Comparison of ENCODE assay signal across 9 cellular contexts in genomic region chr20:45306431-45306982, GRCh38. TPM values are rescaled to one million over a fixed set of nuclear protein-coding genes. Genes with fewer than 3 reads are reported as not detected.
DNase-seq lines count a peak whose midpoint lies in the region; FAIRE-seq and TF ChIP-seq lines count a peak whose summit lies in the region.
"Had no signal": no experiment of that assay in that cellular context is flagged by ENCODE, and none has a peak within 500 bp of the region (broad histone marks: within the 10 kb centered on the region; RNA-seq: fewer than 3 reads in every experiment).

RBPJL (plus strand) TSS chr20:45306840; CDS start chr20:45306923, 83 bp downstream.

- TF ChIP-seq CTCF in H1 (IDR thresholded peaks at IDR 0.05; ENCODE audit: control extremely low read depth in 1 of 3, insufficient read depth in 1 of 3, low read depth in 1 of 3, low read length in 3 of 3) (peak; percentile 90 to 95 (median 93)), prostate gland (IDR thresholded peaks at IDR 0.05) (peak; percentile 36 to 63 (median 54))

- DNase-seq in GM23248 (peak; percentile 37), H1 (ENCODE audit: low read depth in 1 of 2, low spot score in 2 of 2) (peak in 1 of 2 experiments; percentile 91), prostate gland (ENCODE audit: low spot score) (no peak), NCI-H345 (lab: John Stamatoyannopoulos, UW) (no peak), SHP77 (lab: John Stamatoyannopoulos, UW) (no peak), NCI-H1694 treated with DMSO at 0.1 percent for 48 hours (lab: John Stamatoyannopoulos, UW) (no peak), superior temporal gyrus (ENCODE audit: extremely low spot score) (no peak)
- DNase-seq in activated CD4-positive, CD25-positive, alpha-beta regulatory T cell (lab: John Stamatoyannopoulos, UW) = peak; percentile 10 to 18 (median 15)

- peaks cover 14% of the 10 kb centered on the region for H3K27me3 ChIP-seq in GM23248 (replicated peaks; ENCODE audit: insufficient read depth)
- H3K27me3 ChIP-seq in H1 (replicated peaks in 1 of 4; ENCODE audit: control insufficient read depth in 3 of 4, extremely low read depth in 1 of 4, insufficient read depth in 3 of 4, low read length in 3 of 4) = peaks cover 0 to 9% (median 2%) of the 10 kb centered on the region in 4 experiments; a peak in 5 of 7 replicates
- H3K27me3 ChIP-seq in prostate gland (replicated peaks; ENCODE audit: insufficient read depth) = peaks cover 11% of the 10 kb centered on the region

- H3K9me2 ChIP-seq in GM23248 (ENCODE audit: insufficient read depth) = no peaks in the 10 kb centered on the region

- peak within 1 kb of the TSS; percentile 71 for H3K18ac ChIP-seq in H1 (ENCODE audit: extremely low read depth, low read length)

- H3K23ac ChIP-seq in H1 (ENCODE audit: insufficient read length) = no peak within 1 kb of the TSS

- in situ Hi-C loops in GM23248 (cut with MboI) = loop anchor here (10.0 kb wide), 1 partner anchor 468 kb away; no protein-coding TSS in a partner anchor

- H3K4ac ChIP-seq in H1 (replicated peaks; ENCODE audit: insufficient read length, low read depth, low read length) = no peak within 1 kb of the TSS

- H3K9ac ChIP-seq in GM23248 = no peak within 1 kb of the TSS
- no peak within 1 kb of the TSS for H3K9ac ChIP-seq in H1 (replicated peaks in 1 of 4; ENCODE audit: extremely low read depth in 1 of 4, low read depth in 3 of 4, low read length in 3 of 4)

- H4K5ac ChIP-seq in H1 (ENCODE audit: insufficient read length, low read depth, low read length) = no peak within 1 kb of the TSS

- H3F3A ChIP-seq in GM23248 (ENCODE audit: insufficient read depth) = no peaks in the 10 kb centered on the region

- TF ChIP-seq POLR2A in H1 (IDR thresholded peaks at IDR 0.05; ENCODE audit: control extremely low read depth in 1 of 2, low read depth in 2 of 2, low read length in 2 of 2) = no peak
- TF ChIP-seq POLR2A in prostate gland (IDR thresholded peaks at IDR 0.05) = no peak

- CTCF ChIA-PET in H1 (lab: Charles Lee; ENCODE audit: partially characterized antibody) = interaction anchor here (1.0 to 6.2 kb wide), 6 partner anchors 8 to 194 kb away, joined by 3 to 104 read pairs (median 8); no protein-coding TSS in a partner anchor

- peak in 1 of 2 experiments; percentile 39; a peak in 3 of 4 replicates for TF ChIP-seq RAD21 in H1 (IDR thresholded peaks at IDR 0.05 in 1 of 2, conservative IDR thresholded peaks at IDR 0.05 in 1 of 2; ENCODE audit: low read depth in 2 of 2, low read length in 2 of 2)

- peak in 1 of 2 experiments; percentile 32; a peak in 1 of 3 replicates for TF ChIP-seq EP300 in H1 (IDR thresholded peaks at IDR 0.05; ENCODE audit: borderline replicate concordance in 1 of 2, low read depth in 2 of 2, low read length in 2 of 2)

- H2AK5ac ChIP-seq in H1 (ENCODE audit: low read depth, low read length) = no peak within 1 kb of the TSS

- no peak within 1 kb of the TSS for H2BK20ac ChIP-seq in H1 (ENCODE audit: low read length)

- H3K56ac ChIP-seq in H1 (replicated peaks; ENCODE audit: insufficient read length, low read depth, low read length) = no peak within 1 kb of the TSS

- H4K8ac ChIP-seq in H1 (ENCODE audit: extremely low read depth, insufficient read depth, low read length) = peak within 1 kb of the TSS; percentile 81; the same call in 1 of the 2 replicates

- FAIRE-seq in H1 (lab: Jason Lieb, UNC) = no peak

- H3K14ac ChIP-seq in H1 (ENCODE audit: insufficient read length) = no peak within 1 kb of the TSS

- no peak within 1 kb of the TSS; the same call in 1 of the 2 replicates for H2BK12ac ChIP-seq in H1 (ENCODE audit: low read depth, low read length)

- H3K9me3 ChIP-seq in GM23248 (ENCODE audit: low read depth) (no peaks in the 10 kb centered on the region), H1 (ENCODE audit: insufficient read depth in 2 of 2, low read depth in 1 of 2, low read length in 1 of 2) (no peaks in the 10 kb centered on the region), prostate gland (no peaks in the 10 kb centered on the region)

- no peaks in the 10 kb centered on the region for H3K36me3 ChIP-seq in GM23248 (ENCODE audit: low read depth)
- no peaks in the 10 kb centered on the region for H3K36me3 ChIP-seq in H1 (ENCODE audit: control insufficient read depth in 2 of 4, insufficient read depth in 4 of 4, low read length in 3 of 4)
- no peaks in the 10 kb centered on the region for H3K36me3 ChIP-seq in prostate gland

- peak within 1 kb of the TSS; percentile 58 for H4K91ac ChIP-seq in H1 (replicated peaks; ENCODE audit: insufficient read length, low read length)

- H3K79me2 ChIP-seq in GM23248 (ENCODE audit: insufficient read depth) = no peaks in the 10 kb centered on the region
- H3K79me2 ChIP-seq in H1 (ENCODE audit: control insufficient read depth in 1 of 2, insufficient read depth in 2 of 2, low read length in 2 of 2) = no peaks in the 10 kb centered on the region

- 18 to 35% methylated on average over 29 to 31 of the region's 41 CpGs for WGBS in GM23248 (ENCODE audit: low coverage in 1 of 2, low lambda C conversion rate in 2 of 2, missing lambda C conversion rate in 2 of 2), 2 experiments
- WGBS in H1 (ENCODE audit: extremely low coverage in 1 of 2, insufficient coverage in 1 of 2, insufficient read length in 1 of 2, insufficient replicate concordance in 2 of 2, low coverage in 1 of 2, low lambda C conversion rate in 2 of 2, missing lambda C conversion rate in 1 of 2), 2 experiments = 54% methylated on average over 22 of the region's 41 CpGs; no CpG with 5 or more reads in 1 of the 2 experiments
- WGBS in prostate gland = 21% methylated on average over 17 of the region's 41 CpGs

- POLR2A ChIA-PET in H1 (lab: Charles Lee; ENCODE audit: partially characterized antibody) = no interaction called here

- no peaks in the 10 kb centered on the region for H3K79me1 ChIP-seq in H1 (ENCODE audit: low read depth, low read length)

- no peaks in the 10 kb centered on the region; the same call in 1 of the 2 replicates for H3K23me2 ChIP-seq in H1 (ENCODE audit: low read depth, low read length)

- H2BK120ac ChIP-seq in H1 (replicated peaks; ENCODE audit: low read depth, low read length) = no peak within 1 kb of the TSS

- no peaks in the 10 kb centered on the region for H4K20me1 ChIP-seq in GM23248 (ENCODE audit: insufficient read depth)
- peaks cover 0 to 1% of the 10 kb centered on the region in 2 experiments for H4K20me1 ChIP-seq in H1 (replicated peaks in 1 of 2; ENCODE audit: control insufficient read depth in 1 of 2, insufficient read depth in 2 of 2, low read length in 2 of 2)

- no peak within 1 kb of the TSS; the same call in 1 of the 2 replicates for H2BK15ac ChIP-seq in H1 (ENCODE audit: low read length)

- no peaks in the 10 kb centered on the region for H3K4me1 ChIP-seq in GM23248 (ENCODE audit: insufficient read depth)
- H3K4me1 ChIP-seq in H1 (replicated peaks in 1 of 4; ENCODE audit: control insufficient read depth in 3 of 4, insufficient read depth in 4 of 4, low read length in 3 of 4) = peaks cover 0 to 14% (median 7%) of the 10 kb centered on the region in 4 experiments; a peak in 5 of 7 replicates
- H3K4me1 ChIP-seq in prostate gland (replicated peaks) = no peaks in the 10 kb centered on the region

- H3K4me2 ChIP-seq in GM23248 (ENCODE audit: unreplicated experiment) = no peak within 1 kb of the TSS
- H3K4me2 ChIP-seq in H1 (ENCODE audit: insufficient read depth in 1 of 2, low read depth in 2 of 2, low read length in 2 of 2) = peak within 1 kb of the TSS in 1 of 2 experiments; percentile 60; a peak in 3 of 4 replicates

- H2AFZ ChIP-seq in GM23248 (no peak within 1 kb of the TSS), H1 (ENCODE audit: low read length) (peak within 1 kb of the TSS; percentile 96; the same call in 1 of the 2 replicates)

- H3K4me3 ChIP-seq in GM23248 (no peak within 1 kb of the TSS), H1 (ENCODE audit: extremely low read depth in 1 of 4, insufficient read depth in 2 of 4, low read depth in 3 of 4, low read length in 4 of 4) (peak within 1 kb of the TSS in 1 of 4 experiments; percentile 45; a peak in 2 of 8 replicates), prostate gland (no peak within 1 kb of the TSS)

- H2BK5ac ChIP-seq in H1 (ENCODE audit: low read depth, low read length) = no peak within 1 kb of the TSS

- intact Hi-C loops in prostate gland (cut with DNase I) = no loop called here

- H3K27ac ChIP-seq in GM23248 (no peak within 1 kb of the TSS), H1 (ENCODE audit: low read depth, low read length) (no peak within 1 kb of the TSS), prostate gland (no peak within 1 kb of the TSS)

TF ChIP-seq in H1, 55 proteins besides CTCF, POLR2A, EP300 and RAD21 (continues in another document):
- TF ChIP-seq SAP30 (IDR thresholded peaks at IDR 0.05; ENCODE audit: insufficient read depth, insufficient replicate concordance, low read length) (no peak), TAF7 (optimal IDR thresholded peaks at IDR 0.05; ENCODE audit: borderline replicate concordance, low read depth, low read length) (no peak), CREB1 (IDR thresholded peaks at IDR 0.05) (0 out of 2 replicates have a peak, but pooled peaks have one; percentile 26), USF2 (IDR thresholded peaks at IDR 0.05; ENCODE audit: low read length) (no peak), FOSL1 (IDR thresholded peaks at IDR 0.05; ENCODE audit: insufficient read depth, low read depth, low read length) (no peak), POLR2AphosphoS5 (IDR thresholded peaks at IDR 0.05; ENCODE audit: low read depth, low read length) (no peak), SP1 (IDR thresholded peaks at IDR 0.05; ENCODE audit: low read depth, low read length) (0 out of 2 replicates have a peak, but pooled peaks have one; percentile 12), CTBP2 (IDR thresholded peaks at IDR 0.05; ENCODE audit: borderline replicate concordance, insufficient read depth, insufficient read length, low read length) (peak; percentile 48), ASH2L (IDR thresholded peaks at IDR 0.05; ENCODE audit: low read length) (no peak)

RNA-seq across cellular contexts. Expression of gene RBPJL, which starts in this region (rescaled TPM):
- total RNA-seq in GM23248 (2014; rRNA removed; shearing (Covaris generic)) = not detected in 2 replicates
- polyA plus RNA-seq in GM23248 (2016; fragmentation: Nextera tagmentation; extraction: Ambion mirVana) (not detected in 2 replicates), H1 (2011; rRNA removed) (1.3 and 1.5 TPM in 2 replicates)
- 0.67 and 0.73 TPM in 2 replicates for total RNA-seq in H1 (2021; fragmentation: NEBNext Ultra II Directional; extraction: Animal tissue kit (Norgen Biotek cat#: 25700))
- 1.0 TPM for polyA plus RNA-seq in H1 (2011; cell fraction: cytosol; rRNA removed)
- polyA plus RNA-seq in H1 (2011; cell fraction: nucleus; rRNA removed) = 1.8 TPM
- 0.22 to 0.98 TPM (median 0.68 TPM) in 4 replicates for polyA plus RNA-seq in H1 (2012, experiment 1 of 2)
- polyA plus RNA-seq in H1 (2012, experiment 2 of 2) = 0.47 TPM
- polyA plus RNA-seq in H1 (2013, experiment 1 of 2) = 0.79 TPM
- 0.72 TPM for polyA plus RNA-seq in H1 (2013, experiment 2 of 2)
- 0.15 and 0.32 TPM in 2 replicates for polyA minus RNA-seq in H1 (2011; rRNA and poly(A)+ RNA removed)
- not detected for polyA minus RNA-seq in H1 (2011; cell fraction: cytosol; rRNA and poly(A)+ RNA removed)
- 0.70 TPM for polyA minus RNA-seq in H1 (2011; cell fraction: nucleus; rRNA and poly(A)+ RNA removed)
- not detected for total RNA-seq in prostate gland
- total RNA-seq: skeletal muscle tissue had no signal

Comparison
In these comparisons a context has a peak if more than half of its experiments do, and no peak if none do; other contexts are left out.
1. Peak in DNase-seq in GM23248; RNA of the gene not detected or under 1 TPM.
2. DNase-seq: peak in activated CD4-positive, CD25-positive, alpha-beta regulatory T cell (4 of 4); none in prostate gland (single experiment), NCI-H345 (single experiment), SHP77 (0 of 2), NCI-H1694 treated with DMSO at 0.1 percent for 48 hours (single experiment) and superior temporal gyrus (single experiment).